ENCODE assay signal across 2 cellular contexts in the genomic region with DNA sequence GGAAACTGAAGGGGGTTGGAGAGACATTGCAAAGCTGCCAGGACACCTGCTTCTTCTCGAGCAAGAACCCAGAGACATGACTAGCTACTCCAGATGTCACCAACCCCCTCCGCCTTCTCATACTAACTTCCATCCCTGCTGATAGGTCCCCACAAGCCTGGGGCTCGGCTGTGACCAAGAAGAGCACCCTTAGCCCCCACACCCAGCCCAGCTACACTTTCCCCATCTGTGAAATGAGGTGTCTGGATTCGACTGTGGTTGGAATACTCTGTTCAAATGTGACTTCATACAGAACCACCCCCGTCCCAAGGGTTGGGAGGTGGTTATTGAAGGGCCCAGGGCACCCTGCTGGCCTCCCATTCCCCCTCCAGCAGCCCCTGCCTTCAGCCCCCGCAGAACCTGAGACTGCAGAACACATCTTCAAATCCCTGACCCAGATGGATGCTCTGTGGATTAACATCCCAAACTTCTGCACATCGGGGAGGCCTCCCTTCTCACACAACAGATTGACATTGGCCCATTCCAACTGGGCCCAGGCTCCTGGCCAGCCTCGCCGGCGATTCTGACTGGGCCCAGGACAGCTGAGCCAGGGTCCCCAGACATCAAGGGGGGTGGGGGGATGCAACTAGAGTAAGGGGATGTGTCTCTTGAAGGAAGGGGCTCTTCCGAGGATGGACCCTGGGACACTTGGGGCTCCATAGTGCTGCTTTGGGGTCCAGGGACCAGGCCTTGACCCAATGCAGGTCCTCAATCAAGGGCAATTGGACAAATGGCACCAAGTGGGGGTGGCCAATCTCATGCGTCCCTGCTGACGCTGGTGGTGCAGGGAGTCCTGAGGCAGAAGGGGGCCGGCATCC.
TF ChIP-seq lines count a peak whose summit lies in the region.

No MANE protein-coding gene starts in this region.

TF ChIP-seq in A549, 52 proteins besides CTCF, POLR2A, EP300 and RAD21:
- TF ChIP-seq USF2 (IDR thresholded peaks at IDR 0.05) (no peak), JUNB (IDR thresholded peaks at IDR 0.05) (no peak), TP53 (CRISPR knock-in tag; IDR thresholded peaks at IDR 0.05) (no peak), FOXS1 (CRISPR knock-in tag; IDR thresholded peaks at IDR 0.05) (no peak), HOXA7 (CRISPR knock-in tag; IDR thresholded peaks at IDR 0.05) (no peak), KDM5A (IDR thresholded peaks at IDR 0.05) (no peak), RNF2 (IDR thresholded peaks at IDR 0.05; ENCODE audit: borderline replicate concordance, low read depth) (no peak), ZFP36 (IDR thresholded peaks at IDR 0.05; ENCODE audit: borderline replicate concordance, partially characterized antibody) (no peak), MAX (IDR thresholded peaks at IDR 0.05) (no peak), EHMT2 (IDR thresholded peaks at IDR 0.05; ENCODE audit: low read depth) (no peak), CBX8 (IDR thresholded peaks at IDR 0.05) (no peak)

TF ChIP-seq in IMR-90, 13 proteins besides CTCF, POLR2A, EP300 and RAD21 (continued from another document):
- TF ChIP-seq, protein P1, sequence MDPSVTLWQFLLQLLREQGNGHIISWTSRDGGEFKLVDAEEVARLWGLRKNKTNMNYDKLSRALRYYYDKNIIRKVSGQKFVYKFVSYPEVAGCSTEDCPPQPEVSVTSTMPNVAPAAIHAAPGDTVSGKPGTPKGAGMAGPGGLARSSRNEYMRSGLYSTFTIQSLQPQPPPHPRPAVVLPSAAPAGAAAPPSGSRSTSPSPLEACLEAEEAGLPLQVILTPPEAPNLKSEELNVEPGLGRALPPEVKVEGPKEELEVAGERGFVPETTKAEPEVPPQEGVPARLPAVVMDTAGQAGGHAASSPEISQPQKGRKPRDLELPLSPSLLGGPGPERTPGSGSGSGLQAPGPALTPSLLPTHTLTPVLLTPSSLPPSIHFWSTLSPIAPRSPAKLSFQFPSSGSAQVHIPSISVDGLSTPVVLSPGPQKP (IDR thresholded peaks at IDR 0.05; ENCODE audit: borderline replicate concordance, low read depth, low read length) = no peak
- TF ChIP-seq CHD1 (IDR thresholded peaks at IDR 0.05; ENCODE audit: low read depth, low read length) (no peak), MAFK (IDR thresholded peaks at IDR 0.05; ENCODE audit: low read depth, low read length) (no peak), MAZ (IDR thresholded peaks at IDR 0.05; ENCODE audit: borderline replicate concordance, low read depth, low read length) (no peak), SMC3 (IDR thresholded peaks at IDR 0.05; ENCODE audit: low read depth, low read length) (no peak), RCOR1 (IDR thresholded peaks at IDR 0.05; ENCODE audit: insufficient replicate concordance, low read length) (no peak), USF2 (IDR thresholded peaks at IDR 0.05; ENCODE audit: low read depth, low read length) (no peak), MXI1 (IDR thresholded peaks at IDR 0.05; ENCODE audit: borderline replicate concordance, low read depth, low read length) (no peak), CEBPB (IDR thresholded peaks at IDR 0.05; ENCODE audit: low read depth, low read length) (no peak), BHLHE40 (IDR thresholded peaks at IDR 0.05; ENCODE audit: low read depth, low read length) (no peak)
